Comparison of ENCODE assay signal across 25 cellular contexts in genomic region chr7:94311545-94311944, GRCh38.
"Had no signal": no experiment of that assay in that cellular context is flagged by ENCODE, and none has a peak within 500 bp of the region (broad histone marks: within the 10 kb centered on the region; RNA-seq: fewer than 3 reads in every experiment).

No MANE protein-coding gene starts in this region.

- H3K9me3 ChIP-seq: MG63, SJSA1 had no signal

- H3K27ac ChIP-seq: KMS-11, SJSA1 had no signal

- DNase-seq: activated B cell treated with CpG ODN at 0.5 μM for 24 hours; activated CD4-positive, alpha-beta memory T cell treated with anti-CD3 and anti-CD28 coated beads, Interleukin-2, amount 10 ng/mL, durations not matched to agents 7 days and 5 days; activated CD4-positive, alpha-beta T cell treated with anti-CD3 and anti-CD28 coated beads, Interleukin-2, amount 10 ng/mL, durations not matched to agents 7 days and 5 days; activated gamma-delta T cell; activated naive CD4-positive, alpha-beta T cell treated with anti-CD3 and anti-CD28 coated beads, Interleukin-2, amount 10 ng/mL, durations not matched to agents 7 days and 5 days; activated naive CD8-positive, alpha-beta T cell treated with anti-CD3 and anti-CD28 coated beads for 36 hours; activated T-cell treated with anti-CD3 and anti-CD28 coated beads for 4 hours; activated T-cell treated with anti-CD3 and anti-CD28 coated beads, Interleukin-2, amount 50 U/mL, for 48 hours; caudate nucleus; MG63; MV-4-11; NCI-H1092 treated with DMSO at 0.1 percent for 48 hours; NCI-H1417 treated with DMSO at 0.1 percent for 48 hours; NCI-H1694; NCI-H2029 treated with DMSO at 0.1 percent for 48 hours; NCI-H446 treated with DMSO at 0.1 percent for 48 hours; NCI-H524 treated with DMSO at 0.1 percent for 48 hours; NCI-H748 treated with DMSO at 0.1 percent for 48 hours; NK-92 treated with Interleukin-12 subunit alpha and Interleukin-12 subunit beta, amount 100 ng/mL, for 24 hours; PC-3; SHP77; T-helper 17 cell; T-helper 9 cell had no signal

- H3K27me3 ChIP-seq: MG63, SJSA1 had no signal

- H3K4me3 ChIP-seq: MG63, SJSA1 had no signal

- H3K36me3 ChIP-seq: MG63, SJSA1 had no signal
